In the genomic region with DNA sequence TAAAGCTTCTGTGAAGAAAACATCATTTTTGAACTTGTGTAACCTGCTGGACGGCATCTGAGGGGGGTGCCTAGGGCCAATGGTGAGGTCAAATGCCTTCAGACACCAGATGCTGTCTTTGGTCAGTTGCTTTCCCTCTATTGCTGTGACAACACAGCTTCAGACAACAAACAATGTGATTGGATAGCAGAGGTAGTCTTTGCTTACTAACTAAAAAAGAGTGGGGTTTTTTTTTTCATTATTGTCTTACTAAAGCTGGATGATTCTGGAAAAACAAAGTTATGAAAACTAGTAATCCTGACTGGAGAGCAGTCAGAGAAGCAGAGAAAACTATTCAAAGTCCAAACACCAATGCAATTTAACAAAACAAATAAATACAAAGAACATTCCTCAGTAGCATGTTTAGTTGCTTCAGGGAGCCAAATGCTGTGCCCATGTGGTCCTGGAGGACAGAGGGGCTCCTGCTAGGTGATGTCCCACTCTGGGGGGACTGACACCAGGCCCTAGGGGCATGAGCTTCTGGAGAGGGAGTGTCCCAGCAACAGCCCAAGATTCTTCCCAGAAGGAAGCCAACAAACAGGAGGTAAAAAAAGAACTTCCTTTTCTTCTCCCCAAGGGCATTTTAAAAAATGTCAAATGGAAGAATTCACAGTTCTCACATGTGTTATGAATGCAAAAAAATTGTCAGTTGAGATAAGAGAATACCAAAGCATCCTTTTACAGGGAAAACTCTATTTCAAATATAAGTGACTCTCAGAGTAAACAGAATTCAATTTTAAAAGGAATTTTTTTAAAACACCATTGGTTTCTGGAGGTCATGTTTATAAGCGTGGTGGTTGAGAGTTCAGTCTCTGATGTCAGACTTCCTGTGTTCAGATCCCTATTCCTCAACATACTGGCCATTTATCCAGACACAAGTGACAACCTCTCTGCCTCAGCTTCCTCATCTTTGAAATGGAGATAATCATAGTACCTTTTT, we compare ENCODE assay signal across 10 cellular contexts.
A peak's percentile ranks its signal among the peaks of the same experiment; 100 is the strongest.
DNase-seq lines count a peak whose midpoint lies in the region; ATAC-seq and TF ChIP-seq lines count a peak whose summit lies in the region.
"Had no signal": no experiment of that assay in that cellular context is flagged by ENCODE, and none has a peak within 500 bp of the region (broad histone marks: within the 10 kb centered on the region; RNA-seq: fewer than 3 reads in every experiment).

No MANE protein-coding gene starts in this region.

- no peaks in the 10 kb centered on the region for H3K27me3 Mint-ChIP-seq in activated naive CD4-positive, alpha-beta T cell treated with anti-CD3 and anti-CD28 coated beads, Interleukin-2, amount 50 U/mL, for 24 hours

- H3K27me3 ChIP-seq in duodenal mucosa (ENCODE audit: control insufficient read depth in 1 of 2, insufficient read depth in 2 of 2, low read length in 2 of 2) = no peaks in the 10 kb centered on the region
- no peaks in the 10 kb centered on the region for H3K27me3 ChIP-seq in aorta (ENCODE audit: control insufficient read depth in 1 of 2, insufficient read depth in 2 of 2, low read length in 1 of 2)

- no peak overlapping the region for H3K4me3 Mint-ChIP-seq in activated naive CD4-positive, alpha-beta T cell treated with anti-CD3 and anti-CD28 coated beads, Interleukin-2, amount 50 U/mL, for 24 hours

- peak overlapping the region; percentile 30 for H3K27ac Mint-ChIP-seq in activated naive CD4-positive, alpha-beta T cell treated with anti-CD3 and anti-CD28 coated beads, Interleukin-2, amount 50 U/mL, for 24 hours

- 77 to 86% methylated on average over 2 of the region's 2 CpGs for WGBS in aorta, 2 donors

- intact Hi-C loops in aorta (cut with DNase I) = no loop called here

- peaks cover 8% of the 10 kb centered on the region for H3K4me1 Mint-ChIP-seq in activated naive CD4-positive, alpha-beta T cell treated with anti-CD3 and anti-CD28 coated beads, Interleukin-2, amount 50 U/mL, for 24 hours

- peaks cover 3% of the 10 kb centered on the region for H3K36me3 Mint-ChIP-seq in activated naive CD4-positive, alpha-beta T cell treated with anti-CD3 and anti-CD28 coated beads, Interleukin-2, amount 50 U/mL, for 24 hours

- H3K36me3 ChIP-seq in duodenal mucosa (ENCODE audit: control insufficient read depth in 1 of 2, insufficient read depth in 2 of 2, low read length in 2 of 2) (peaks cover 0 to 3% of the 10 kb centered on the region in 2 donors), aorta (ENCODE audit: control insufficient read depth in 1 of 2, insufficient read depth in 2 of 2, low read length in 1 of 2) (no peaks in the 10 kb centered on the region)

- H3K9ac ChIP-seq in duodenal mucosa (ENCODE audit: low read depth in 1 of 2, low read length in 2 of 2) = no peak overlapping the region

- CTCF ChIA-PET in HEK293T (lab: Yijun Ruan, JAX) = interaction anchor here (0.5 to 1.3 kb wide), 2 partner anchors 96 to 359 kb away, joined by 3 read pairs; no protein-coding TSS in a partner anchor

- peak overlapping the region; percentile 22 for H3K27ac ChIP-seq in duodenal mucosa (ENCODE audit: low read depth, low read length)
- peak overlapping the region in 1 of 2 donors; percentile 26 for H3K27ac ChIP-seq in aorta (ENCODE audit: low read depth in 1 of 2, low read length in 2 of 2)

- ATAC-seq in aorta (ENCODE audit: low FRiP score) (peak; percentile 52), GM21390 (IDR thresholded peaks at IDR 0.05; ENCODE audit: unreplicated experiment) (no peak)

- H3K4me1 ChIP-seq in duodenal mucosa (ENCODE audit: control insufficient read depth in 1 of 2, insufficient read depth in 2 of 2, low read length in 2 of 2) (no peaks in the 10 kb centered on the region), aorta (ENCODE audit: control insufficient read depth in 1 of 2, insufficient read depth in 2 of 2, low read length in 2 of 2) (peaks cover 0 to 1% of the 10 kb centered on the region in 2 donors)

- POLR2A ChIA-PET in HEK293T (lab: Yijun Ruan, JAX) = no interaction called here

- no peak for DNase-seq in activated naive CD4-positive, alpha-beta T cell treated with anti-CD3 and anti-CD28 coated beads, Interleukin-2, amount 50 U/mL, for 16 hours
- DNase-seq in myocyte (ENCODE audit: low read depth) (peak; percentile 78), aorta (no peak), HEK293T (ENCODE audit: extremely low spot score) (no peak)
- DNase-seq in stimulated activated CD4-positive, alpha-beta T cell treated with anti-CD3 and anti-CD28 coated beads, Interleukin-4, amount 100 ng/mL, for 1 hour = no peak
- DNase-seq: cortex of kidney, DND-41 had no signal

- H3K9me3 ChIP-seq in duodenal mucosa (ENCODE audit: control insufficient read depth in 1 of 2, low read length in 2 of 2) (no peaks in the 10 kb centered on the region), aorta (ENCODE audit: control insufficient read depth, low read length) (no peaks in the 10 kb centered on the region)

- H3K9me3 Mint-ChIP-seq in activated naive CD4-positive, alpha-beta T cell treated with anti-CD3 and anti-CD28 coated beads, Interleukin-2, amount 50 U/mL, for 24 hours = no peaks in the 10 kb centered on the region

- H3K4me3 ChIP-seq in duodenal mucosa (ENCODE audit: low read depth in 1 of 2, low read length in 2 of 2) = no peak overlapping the region
- no peak overlapping the region for H3K4me3 ChIP-seq in aorta (ENCODE audit: low read length in 2 of 2)

TF ChIP-seq in HEK293T, 16 proteins besides CTCF, POLR2A, EP300 and RAD21:
- TF ChIP-seq L3MBTL2 (conservative IDR thresholded peaks at IDR 0.05) = no peak
- TF ChIP-seq FOXM1 (IDR thresholded peaks at IDR 0.05; ENCODE audit: borderline replicate concordance) = no peak
- no peak for TF ChIP-seq SP1 (IDR thresholded peaks at IDR 0.05)
- TF ChIP-seq TARDBP (IDR thresholded peaks at IDR 0.05) = no peak
- TF ChIP-seq, protein P1, sequence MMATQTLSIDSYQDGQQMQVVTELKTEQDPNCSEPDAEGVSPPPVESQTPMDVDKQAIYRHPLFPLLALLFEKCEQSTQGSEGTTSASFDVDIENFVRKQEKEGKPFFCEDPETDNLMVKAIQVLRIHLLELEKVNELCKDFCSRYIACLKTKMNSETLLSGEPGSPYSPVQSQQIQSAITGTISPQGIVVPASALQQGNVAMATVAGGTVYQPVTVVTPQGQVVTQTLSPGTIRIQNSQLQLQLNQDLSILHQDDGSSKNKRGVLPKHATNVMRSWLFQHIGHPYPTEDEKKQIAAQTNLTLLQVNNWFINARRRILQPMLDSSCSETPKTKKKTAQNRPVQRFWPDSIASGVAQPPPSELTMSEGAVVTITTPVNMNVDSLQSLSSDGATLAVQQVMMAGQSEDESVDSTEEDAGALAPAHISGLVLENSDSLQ (IDR thresholded peaks at IDR 0.05) = no peak
- TF ChIP-seq ARNT (IDR thresholded peaks at IDR 0.05) = no peak
- TF ChIP-seq HDGF (IDR thresholded peaks at IDR 0.05; ENCODE audit: borderline replicate concordance) = no peak
- no peak for TF ChIP-seq CTBP1 (IDR thresholded peaks at IDR 0.05; ENCODE audit: borderline replicate concordance)
- no peak for TF ChIP-seq FOXA1 (IDR thresholded peaks at IDR 0.05)
- TF ChIP-seq ZNF384 (IDR thresholded peaks at IDR 0.05) = no peak
- TF ChIP-seq LEF1 (IDR thresholded peaks at IDR 0.05; ENCODE audit: borderline replicate concordance) = no peak
- no peak for TF ChIP-seq BHLHE40 (IDR thresholded peaks at IDR 0.05; ENCODE audit: borderline replicate concordance)
- no peak for TF ChIP-seq FOXK2 (IDR thresholded peaks at IDR 0.05)
- TF ChIP-seq SUZ12 (IDR thresholded peaks at IDR 0.05) = no peak
- TF ChIP-seq NFRKB (IDR thresholded peaks at IDR 0.05) = no peak
- TF ChIP-seq ELF4 (IDR thresholded peaks at IDR 0.05) = no peak
